ENCODE assay signal across 31 cellular contexts in genomic region chr12:95518976-95519375, GRCh38.
"Had no signal": no experiment of that assay in that cellular context is flagged by ENCODE, and none has a peak within 500 bp of the region (broad histone marks: within the 10 kb centered on the region; RNA-seq: fewer than 3 reads in every experiment).

No MANE protein-coding gene starts in this region.

- H3K27me3 ChIP-seq: adrenal gland, body of pancreas, brain microvascular endothelial cell, breast epithelium had no signal

- H3K9me3 ChIP-seq: adrenal gland, body of pancreas, breast epithelium had no signal

- ATAC-seq: activated CD8-positive, alpha-beta T cell treated with anti-CD3 and anti-CD28 coated beads for 36 hours; activated naive CD4-positive, alpha-beta T cell treated with anti-CD3 and anti-CD28 coated beads, Interleukin-2, amount 50 U/mL, for 72 hours; activated T-cell treated with anti-CD3 and anti-CD28 coated beads, Interleukin-2, amount 50 U/mL, for 4 hours; activated T-cell treated with anti-CD3 and anti-CD28 coated beads, Interleukin-2, amount 50 U/mL, for 72 hours; activated T-helper 17 cell treated with anti-CD3 and anti-CD28 coated beads, Interleukin-2, amount 50 U/mL, for 72 hours; body of pancreas had no signal

- H3K27ac ChIP-seq: adrenal gland, body of pancreas, brain microvascular endothelial cell, breast epithelium, VCaP had no signal

- H3K4me3 ChIP-seq: adrenal gland, body of pancreas, breast epithelium had no signal

- H3K4me1 ChIP-seq: breast epithelium had no signal

- DNase-seq: activated B cell treated with CpG ODN at 0.5 μM for 24 hours; activated CD4-positive, alpha-beta memory T cell treated with anti-CD3 and anti-CD28 coated beads for 36 hours; activated CD4-positive, alpha-beta T cell treated with anti-CD3 and anti-CD28 coated beads for 4 hours; activated CD4-positive, alpha-beta T cell treated with anti-CD3 and anti-CD28 coated beads, Interleukin-2, amount 10 ng/mL, durations not matched to agents 24 days and 14 days; activated CD4-positive, alpha-beta T cell treated with anti-CD3 and anti-CD28 coated beads, Interleukin-2, amount 50 U/mL, for 1 hour; activated CD4-positive, alpha-beta T cell treated with anti-CD3 and anti-CD28 coated beads, Interleukin-2, amount 50 U/mL, for 4 hours; activated CD4-positive, CD25-positive, alpha-beta regulatory T cell treated with anti-CD3 and anti-CD28 coated beads, Interleukin-2, amount 50 U/mL, for 72 hours; activated CD8-positive, alpha-beta memory T cell treated with anti-CD3 and anti-CD28 coated beads, Interleukin-2, amount 50 U/mL, for 4 hours; activated CD8-positive, alpha-beta T cell treated with anti-CD3 and anti-CD28 coated beads for 36 hours; activated effector memory CD4-positive, alpha-beta T cell treated with anti-CD3 and anti-CD28 coated beads, Interleukin-2, amount 50 U/mL, for 16 hours; activated gamma-delta T cell treated with Interleukin-2 at 50 U/mL for 16 hours; activated naive CD4-positive, alpha-beta T cell; activated naive CD4-positive, alpha-beta T cell treated with anti-CD3 and anti-CD28 coated beads for 36 hours; activated naive CD4-positive, alpha-beta T cell treated with anti-CD3 and anti-CD28 coated beads, Interleukin-2, amount 50 U/mL, for 16 hours; activated naive CD8-positive, alpha-beta T cell treated with anti-CD3 and anti-CD28 coated beads for 36 hours; activated T-cell treated with anti-CD3 and anti-CD28 coated beads, Interleukin-2, amount 50 U/mL, for 1 hour; activated T-cell treated with anti-CD3 and anti-CD28 coated beads, Interleukin-2, amount 50 U/mL, for 4 hours; activated T-cell treated with anti-CD3 and anti-CD28 coated beads, Interleukin-2, amount 50 U/mL, for 72 hours; adrenal gland; amniotic stem cell; aorta; body of pancreas; brain microvascular endothelial cell; central memory CD4-positive, alpha-beta T cell; T-helper 1 cell; T-helper 2 cell; T-helper 9 cell had no signal

- H3K36me3 ChIP-seq: breast epithelium had no signal
